ENCODE assay signal across 34 cellular contexts in the genomic region with DNA sequence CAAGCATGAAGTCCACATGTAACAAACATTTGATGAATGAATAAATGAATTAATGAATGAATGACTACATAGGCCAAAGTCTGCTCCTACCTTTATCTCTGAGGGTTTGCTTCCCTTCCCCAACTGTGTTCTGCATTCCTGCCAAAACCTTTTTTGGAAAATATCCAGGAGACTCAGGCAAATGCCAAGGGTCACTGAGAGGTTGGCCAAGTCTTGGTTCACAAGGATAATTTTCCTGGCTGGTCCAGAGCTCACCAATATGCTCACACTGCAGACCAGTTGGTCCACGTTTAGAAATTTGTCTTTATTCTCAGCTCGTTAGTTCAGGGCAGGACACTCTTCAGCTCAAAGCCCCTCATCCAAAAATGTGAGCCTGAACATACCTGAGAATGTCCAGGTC. TPM values are rescaled to one million over a fixed set of nuclear protein-coding genes. Genes with fewer than 3 reads are reported as not detected.
"Had no signal": no experiment of that assay in that cellular context is flagged by ENCODE, and none has a peak within 500 bp of the region (broad histone marks: within the 10 kb centered on the region; RNA-seq: fewer than 3 reads in every experiment).

No MANE protein-coding gene starts in this region.

- ATAC-seq: activated CD4-positive, alpha-beta T cell treated with anti-CD3 and anti-CD28 coated beads for 36 hours; activated CD8-positive, alpha-beta memory T cell treated with anti-CD3 and anti-CD28 coated beads, Interleukin-2, amount 10 ng/mL, durations not matched to agents 7 days and 5 days; activated CD8-positive, alpha-beta T cell treated with anti-CD3 and anti-CD28 coated beads, Interleukin-2, amount 10 ng/mL, durations not matched to agents 7 days and 5 days; activated naive CD8-positive, alpha-beta T cell treated with anti-CD3 and anti-CD28 coated beads, Interleukin-2, amount 50 U/mL, for 24 hours; body of pancreas; esophagus mucosa; T-cell had no signal

- DNase-seq: activated CD4-positive, alpha-beta memory T cell treated with anti-CD3 and anti-CD28 coated beads for 36 hours; activated CD4-positive, alpha-beta T cell treated with anti-CD3 and anti-CD28 coated beads for 36 hours; activated CD4-positive, alpha-beta T cell treated with anti-CD3 and anti-CD28 coated beads, Interleukin-2, amount 10 ng/mL, durations not matched to agents 24 days and 14 days; activated CD4-positive, CD25-positive, alpha-beta regulatory T cell; activated CD4-positive, CD25-positive, alpha-beta regulatory T cell treated with anti-CD3 and anti-CD28 coated beads, Interleukin-2, amount 50 U/mL, for 72 hours; activated CD8-positive, alpha-beta memory T cell treated with anti-CD3 and anti-CD28 coated beads, Interleukin-2, amount 10 ng/mL, durations not matched to agents 7 days and 5 days; activated CD8-positive, alpha-beta memory T cell treated with anti-CD3 and anti-CD28 coated beads, Interleukin-2, amount 50 U/mL, for 4 hours; activated CD8-positive, alpha-beta T cell treated with anti-CD3 and anti-CD28 coated beads, Interleukin-2, amount 10 ng/mL, durations not matched to agents 7 days and 5 days; activated effector memory CD4-positive, alpha-beta T cell treated with anti-CD3 and anti-CD28 coated beads, Interleukin-2, amount 50 U/mL, for 16 hours; activated naive CD4-positive, alpha-beta T cell treated with anti-CD3 and anti-CD28 coated beads for 36 hours; activated naive CD8-positive, alpha-beta T cell treated with anti-CD3 and anti-CD28 coated beads for 36 hours; activated naive CD8-positive, alpha-beta T cell treated with anti-CD3 and anti-CD28 coated beads, Interleukin-2, amount 50 U/mL, for 24 hours; activated T-cell treated with anti-CD3 and anti-CD28 coated beads, Interleukin-2, amount 50 U/mL, for 1 hour; activated T-cell treated with anti-CD3 and anti-CD28 coated beads, Interleukin-2, amount 50 U/mL, for 48 hours; amygdala; aorta; body of pancreas; central memory CD4-positive, alpha-beta T cell; cerebellar nuclear complex; colonic mucosa; effector memory CD4-positive, alpha-beta T cell; endodermal cell; foreskin melanocyte; head of caudate nucleus; SW 1271; T-cell; T1000 had no signal

- H3K27ac ChIP-seq: adrenal gland, body of pancreas, cardiac muscle cell, colonic mucosa had no signal

- H3K36me3 ChIP-seq: adrenal gland, cardiac muscle cell, colonic mucosa had no signal

- H3K4me3 ChIP-seq: adrenal gland, body of pancreas, cardiac muscle cell, colonic mucosa had no signal

- H3K9me3 ChIP-seq: adrenal gland, body of pancreas, colonic mucosa had no signal

- H3K4me1 ChIP-seq: adrenal gland, body of pancreas, colonic mucosa had no signal

- H3K27me3 ChIP-seq: adrenal gland, body of pancreas, colonic mucosa had no signal

RNA-seq across cellular contexts. Expression of a gene that starts 10.2 kb away (rescaled TPM):
- total RNA-seq: activated CD4-positive, alpha-beta memory T cell treated with anti-CD3 and anti-CD28 coated beads for 36 hours; activated CD4-positive, alpha-beta T cell treated with anti-CD3 and anti-CD28 coated beads for 36 hours; activated CD4-positive, alpha-beta T cell treated with anti-CD3 and anti-CD28 coated beads, Interleukin-2, amount 10 ng/mL, durations not matched to agents 24 days and 14 days; activated CD8-positive, alpha-beta memory T cell treated with anti-CD3 and anti-CD28 coated beads for 36 hours; activated CD8-positive, alpha-beta memory T cell treated with anti-CD3 and anti-CD28 coated beads, Interleukin-2, amount 10 ng/mL, durations not matched to agents 7 days and 5 days; activated CD8-positive, alpha-beta T cell treated with anti-CD3 and anti-CD28 coated beads, Interleukin-2, amount 10 ng/mL, durations not matched to agents 7 days and 5 days; activated naive CD4-positive, alpha-beta T cell treated with anti-CD3 and anti-CD28 coated beads for 36 hours; activated naive CD8-positive, alpha-beta T cell treated with anti-CD3 and anti-CD28 coated beads for 36 hours; activated T-helper 1 cell treated with anti-CD3 and anti-CD28 coated beads, Interleukin-12 subunit alpha, Interleukin-12 subunit beta, Interleukin-2, Interleukin-4 antibody, amounts not matched to agents 30 ng/mL and 10 ng/mL and 1 ng/mL, durations not matched to agents 14 hours and 24 hours and 36 hours; activated T-helper 2 cell treated with anti-CD3 and anti-CD28 coated beads, Interferon-gamma antibody, Interleukin-2, Interleukin-4, amounts not matched to agents 10 μg/mL and 5 μg/mL and 100 μg/mL, durations not matched to agents 14 hours and 24 hours and 36 hours; endodermal cell; esophagus mucosa; fibroblast of villous mesenchyme; T-cell had no signal
- polyA plus RNA-seq: aorta, cardiac muscle cell had no signal
